ENCODE assay signal across 16 cellular contexts in genomic region chr7:122677149-122677548, GRCh38. TPM values are rescaled to one million over a fixed set of nuclear protein-coding genes. Genes with fewer than 3 reads are reported as not detected.
DNase-seq lines count a peak whose midpoint lies in the region; TF ChIP-seq lines count a peak whose summit lies in the region.
"Had no signal": no experiment of that assay in that cellular context is flagged by ENCODE, and none has a peak within 500 bp of the region (broad histone marks: within the 10 kb centered on the region; RNA-seq: fewer than 3 reads in every experiment).

No MANE protein-coding gene starts in this region.

- 52 to 60% (median 57%) methylated on average over 1 of the region's 1 CpG for WGBS in spleen, 5 donors

- H3K4me3 Mint-ChIP-seq in glutamatergic neuron (ENCODE audit: unreplicated experiment) (no peak overlapping the region), neural progenitor cell (no peak overlapping the region)
- H3K4me3 Mint-ChIP-seq: CD8-positive, alpha-beta memory T cell; IgD-negative memory B cell had no signal

- no peaks in the 10 kb centered on the region for H3K9me3 ChIP-seq in neural progenitor cell (ENCODE audit: low read depth)
- no peaks in the 10 kb centered on the region for H3K9me3 ChIP-seq in osteoblast (ENCODE audit: low read depth, low read length)
- peaks cover 0 to 9% (median 0%) of the 10 kb centered on the region in 8 donors for H3K9me3 ChIP-seq in spleen
- H3K9me3 ChIP-seq: BLaER1, HAP-1 had no signal

- H3K4me1 Mint-ChIP-seq in glutamatergic neuron (ENCODE audit: low read depth, unreplicated experiment) (peaks cover 2% of the 10 kb centered on the region), neural progenitor cell (peaks cover 37% of the 10 kb centered on the region)
- H3K4me1 Mint-ChIP-seq: CD8-positive, alpha-beta memory T cell; IgD-negative memory B cell had no signal

- TF ChIP-seq POLR2A in spleen (IDR thresholded peaks at IDR 0.05) = no peak

- H3K9me3 Mint-ChIP-seq in glutamatergic neuron (ENCODE audit: unreplicated experiment) (peaks cover 2% of the 10 kb centered on the region), neural progenitor cell (peaks cover 18% of the 10 kb centered on the region)

- H3K27ac ChIP-seq in 22Rv1 = peak overlapping the region; percentile 10; the same call in 1 of the 2 replicates
- no peak overlapping the region for H3K27ac ChIP-seq in neural progenitor cell
- no peak overlapping the region for H3K27ac ChIP-seq in osteoblast (ENCODE audit: low read depth, low read length)
- H3K27ac ChIP-seq in spleen = no peak overlapping the region
- H3K27ac ChIP-seq: BLaER1 had no signal

- H3K27me3 ChIP-seq in H7 (ENCODE audit: control insufficient read depth, insufficient read depth, low read length) = no peaks in the 10 kb centered on the region
- no peaks in the 10 kb centered on the region for H3K27me3 ChIP-seq in neural progenitor cell
- no peaks in the 10 kb centered on the region for H3K27me3 ChIP-seq in osteoblast (ENCODE audit: insufficient read depth, low read length)
- H3K27me3 ChIP-seq in spleen (replicated peaks in 1 of 7) = no peaks in the 10 kb centered on the region
- H3K27me3 ChIP-seq: BLaER1 had no signal

- intact Hi-C loops in spleen (cut with DNase I; ENCODE audit: low total_unique reads) = no loop called here

- DNase-seq in H7 (peak; percentile 43), glutamatergic neuron (no peak), neural progenitor cell (ENCODE audit: low spot score) (no peak), osteoblast (ENCODE audit: insufficient read length, low spot score, missing footprints) (no peak), spleen (no peak), NCI-H1092 treated with DMSO at 0.1 percent for 48 hours (lab: John Stamatoyannopoulos, UW) (no peak), G401 (ENCODE audit: low spot score) (no peak)
- DNase-seq: 8988T; AML-193; CD8-positive, alpha-beta memory T cell; DMS 273 treated with DMSO at 0.1 percent for 48 hours had no signal

- H4K20me1 ChIP-seq in neural progenitor cell (ENCODE audit: low read depth) (no peaks in the 10 kb centered on the region), osteoblast (ENCODE audit: insufficient read depth, low read length) (no peaks in the 10 kb centered on the region)
- H4K20me1 ChIP-seq: BLaER1 had no signal

- H3K36me3 ChIP-seq in H7 (replicated peaks; ENCODE audit: control insufficient read depth, insufficient read depth, low read length) = no peaks in the 10 kb centered on the region
- H3K36me3 ChIP-seq in neural progenitor cell = no peaks in the 10 kb centered on the region
- H3K36me3 ChIP-seq in osteoblast (ENCODE audit: insufficient read depth, low read length) = no peaks in the 10 kb centered on the region
- no peaks in the 10 kb centered on the region for H3K36me3 ChIP-seq in spleen
- H3K36me3 ChIP-seq: BLaER1, HAP-1 had no signal

- in situ Hi-C loops in G401 (cut with HindIII; ENCODE audit: low sequenced_read_pairs) = no loop called here

- H2AFZ ChIP-seq in neural progenitor cell (replicated peaks) (no peak overlapping the region), osteoblast (ENCODE audit: low read length) (no peak overlapping the region)

- H3K27ac Mint-ChIP-seq in glutamatergic neuron (ENCODE audit: unreplicated experiment) (peak overlapping the region; percentile 18), neural progenitor cell (peak overlapping the region; percentile 32)
- H3K27ac Mint-ChIP-seq: CD8-positive, alpha-beta memory T cell had no signal

- H3K4me2 ChIP-seq in neural progenitor cell = no peak overlapping the region
- H3K4me2 ChIP-seq in osteoblast (ENCODE audit: insufficient read depth, low read length) = no peak overlapping the region
- H3K4me2 ChIP-seq: BLaER1 had no signal

- H3K79me2 ChIP-seq in neural progenitor cell (ENCODE audit: low read depth) (no peaks in the 10 kb centered on the region), osteoblast (ENCODE audit: insufficient read depth, low read length) (no peaks in the 10 kb centered on the region)

- no peak overlapping the region for H3K9ac ChIP-seq in neural progenitor cell
- H3K9ac ChIP-seq: BLaER1 had no signal

- TF ChIP-seq CTCF in 22Rv1 (IDR thresholded peaks at IDR 0.05) (no peak), glutamatergic neuron (IDR thresholded peaks at IDR 0.05; ENCODE audit: partially characterized antibody, unreplicated experiment) (no peak), neural progenitor cell (IDR thresholded peaks at IDR 0.05) (no peak), osteoblast (IDR thresholded peaks at IDR 0.05; ENCODE audit: extremely low read depth, low read depth, low read length) (no peak), spleen (IDR thresholded peaks at IDR 0.05 in 8 of 11, conservative IDR thresholded peaks at IDR 0.05 in 3 of 11) (no peak)

- H3K27me3 Mint-ChIP-seq in glutamatergic neuron (ENCODE audit: unreplicated experiment) = no peaks in the 10 kb centered on the region
- peaks cover 5% of the 10 kb centered on the region for H3K27me3 Mint-ChIP-seq in neural progenitor cell (ENCODE audit: insufficient read depth, low read depth)
- H3K27me3 Mint-ChIP-seq: CD8-positive, alpha-beta memory T cell; IgD-negative memory B cell had no signal

- no peak overlapping the region for H3K4me3 ChIP-seq in H7 (ENCODE audit: insufficient read depth, low read depth, low read length)
- no peak overlapping the region for H3K4me3 ChIP-seq in neural progenitor cell
- H3K4me3 ChIP-seq in osteoblast (ENCODE audit: insufficient read depth, low read length) = no peak overlapping the region
- H3K4me3 ChIP-seq in spleen = no peak overlapping the region
- H3K4me3 ChIP-seq: BLaER1, HAP-1 had no signal

- H3K36me3 Mint-ChIP-seq in glutamatergic neuron (ENCODE audit: unreplicated experiment) = no peaks in the 10 kb centered on the region
- H3K36me3 Mint-ChIP-seq in neural progenitor cell = peaks cover 6% of the 10 kb centered on the region
- H3K36me3 Mint-ChIP-seq: CD8-positive, alpha-beta memory T cell; IgD-negative memory B cell had no signal

- peaks cover 3% of the 10 kb centered on the region for H3F3A ChIP-seq in neural progenitor cell (ENCODE audit: low read depth)

- no peaks in the 10 kb centered on the region for H3K4me1 ChIP-seq in neural progenitor cell
- H3K4me1 ChIP-seq in osteoblast (ENCODE audit: insufficient read depth, low read length) = no peaks in the 10 kb centered on the region
- no peaks in the 10 kb centered on the region for H3K4me1 ChIP-seq in spleen
- H3K4me1 ChIP-seq: BLaER1, HAP-1 had no signal

RNA-seq across cellular contexts. Expression of gene RNF133, which starts 21.8 kb away (rescaled TPM):
- not detected in 2 replicates for total RNA-seq in H7 (2014; rRNA removed; shearing (Covaris generic))
- total RNA-seq in glutamatergic neuron (ENCODE audit: unreplicated experiment) = not detected
- total RNA-seq in neural progenitor cell (ENCODE audit: low replicate concordance) = 0.09 and 0.53 TPM in 2 replicates
- 0.36 and 0.59 TPM in 2 replicates for total RNA-seq in osteoblast
- 1 to 10 TPM in 4 of 7 donors, under 1 TPM in 3; 0.37 to 2.4 (median 1.2) TPM for total RNA-seq in spleen
- polyA plus RNA-seq in spleen = not detected
- not detected in 2 replicates for total RNA-seq in G401 (2014; rRNA removed; shearing (Covaris generic))
- total RNA-seq: CD8-positive, alpha-beta memory T cell; Daoy had no signal
- polyA plus RNA-seq: CD8-positive, alpha-beta memory T cell; IgD-negative memory B cell had no signal

RNA-seq across cellular contexts. Expression of gene RNF148, which starts 25.6 kb away (rescaled TPM):
- 0.48 TPM in 1 of 2 replicates, not detected in the other for total RNA-seq in H7 (2014; rRNA removed; shearing (Covaris generic))
- not detected for total RNA-seq in glutamatergic neuron (ENCODE audit: unreplicated experiment)
- total RNA-seq in neural progenitor cell (ENCODE audit: low replicate concordance) = 0.11 and 0.40 TPM in 2 replicates
- total RNA-seq in osteoblast = 0.72 and 1.2 TPM in 2 replicates
- 1 to 10 TPM in 4 of 7 donors, under 1 TPM in 3; 0.37 to 2.2 (median 1.0) TPM for total RNA-seq in spleen
- polyA plus RNA-seq in spleen = under 1 TPM in 1 of 3 donors, not detected in 2; 0.06 TPM
- not detected in 2 replicates for total RNA-seq in G401 (2014; rRNA removed; shearing (Covaris generic))
- total RNA-seq: CD8-positive, alpha-beta memory T cell; Daoy had no signal
- polyA plus RNA-seq: CD8-positive, alpha-beta memory T cell; IgD-negative memory B cell had no signal
